2 cellular contexts compared by ENCODE assay signal in the genomic region with DNA sequence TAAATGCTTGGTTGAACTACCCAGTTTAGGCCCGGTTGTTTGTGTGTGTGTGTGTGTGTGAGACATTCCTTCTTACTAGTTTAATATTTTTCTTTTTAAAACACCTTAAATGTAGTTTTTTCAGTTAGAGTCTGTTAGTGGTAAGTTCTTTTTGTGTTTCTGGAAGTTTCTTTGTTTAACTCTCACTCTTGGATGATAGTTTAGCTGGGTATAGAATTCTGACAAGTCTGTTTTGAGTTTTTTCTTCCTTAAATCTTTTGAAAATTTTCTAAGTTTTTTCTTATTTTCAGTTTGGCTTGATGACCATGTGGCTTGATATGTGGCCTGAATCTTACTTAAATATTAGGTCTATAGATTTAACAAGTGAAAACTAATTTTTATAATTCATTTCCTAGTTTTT.
TF ChIP-seq lines count a peak whose summit lies in the region.

No MANE protein-coding gene starts in this region.

TF ChIP-seq in HEK293, 187 proteins besides CTCF, POLR2A, EP300 and RAD21 (continued from another document):
- TF ChIP-seq, protein P1, sequence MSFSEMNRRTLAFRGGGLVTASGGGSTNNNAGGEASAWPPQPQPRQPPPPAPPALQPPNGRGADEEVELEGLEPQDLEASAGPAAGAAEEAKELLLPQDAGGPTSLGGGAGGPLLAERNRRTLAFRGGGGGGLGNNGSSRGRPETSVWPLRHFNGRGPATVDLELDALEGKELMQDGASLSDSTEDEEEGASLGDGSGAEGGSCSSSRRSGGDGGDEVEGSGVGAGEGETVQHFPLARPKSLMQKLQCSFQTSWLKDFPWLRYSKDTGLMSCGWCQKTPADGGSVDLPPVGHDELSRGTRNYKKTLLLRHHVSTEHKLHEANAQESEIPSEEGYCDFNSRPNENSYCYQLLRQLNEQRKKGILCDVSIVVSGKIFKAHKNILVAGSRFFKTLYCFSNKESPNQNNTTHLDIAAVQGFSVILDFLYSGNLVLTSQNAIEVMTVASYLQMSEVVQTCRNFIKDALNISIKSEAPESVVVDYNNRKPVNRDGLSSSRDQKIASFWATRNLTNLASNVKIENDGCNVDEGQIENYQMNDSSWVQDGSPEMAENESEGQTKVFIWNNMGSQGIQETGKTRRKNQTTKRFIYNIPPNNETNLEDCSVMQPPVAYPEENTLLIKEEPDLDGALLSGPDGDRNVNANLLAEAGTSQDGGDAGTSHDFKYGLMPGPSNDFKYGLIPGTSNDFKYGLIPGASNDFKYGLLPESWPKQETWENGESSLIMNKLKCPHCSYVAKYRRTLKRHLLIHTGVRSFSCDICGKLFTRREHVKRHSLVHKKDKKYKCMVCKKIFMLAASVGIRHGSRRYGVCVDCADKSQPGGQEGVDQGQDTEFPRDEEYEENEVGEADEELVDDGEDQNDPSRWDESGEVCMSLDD (tag by site-specific recombination; IDR thresholded peaks at IDR 0.05), result no peak

TF ChIP-seq in K562, 482 proteins besides CTCF, POLR2A, EP300 and RAD21 (continued from another document):
- TF ChIP-seq MEF2A (IDR thresholded peaks at IDR 0.05; ENCODE audit: control insufficient read depth, low read depth, low read length) (no peak), TRIM28 (IDR thresholded peaks at IDR 0.05) (peak; percentile 59; the same call in 1 of the 2 replicates), PHTF2 (CRISPR knock-in tag; IDR thresholded peaks at IDR 0.05) (no peak), GATAD2A (IDR thresholded peaks at IDR 0.05) (no peak), ZNF239 (CRISPR knock-in tag; IDR thresholded peaks at IDR 0.05) (no peak), CREB1 (IDR thresholded peaks at IDR 0.05) (no peak), CREB1 (CRISPR knock-in tag; IDR thresholded peaks at IDR 0.05) (no peak), PHF8 (IDR thresholded peaks at IDR 0.05; ENCODE audit: borderline replicate concordance, low read length) (no peak), NCOR1 (IDR thresholded peaks at IDR 0.05) (no peak)
- TF ChIP-seq, protein P2, sequence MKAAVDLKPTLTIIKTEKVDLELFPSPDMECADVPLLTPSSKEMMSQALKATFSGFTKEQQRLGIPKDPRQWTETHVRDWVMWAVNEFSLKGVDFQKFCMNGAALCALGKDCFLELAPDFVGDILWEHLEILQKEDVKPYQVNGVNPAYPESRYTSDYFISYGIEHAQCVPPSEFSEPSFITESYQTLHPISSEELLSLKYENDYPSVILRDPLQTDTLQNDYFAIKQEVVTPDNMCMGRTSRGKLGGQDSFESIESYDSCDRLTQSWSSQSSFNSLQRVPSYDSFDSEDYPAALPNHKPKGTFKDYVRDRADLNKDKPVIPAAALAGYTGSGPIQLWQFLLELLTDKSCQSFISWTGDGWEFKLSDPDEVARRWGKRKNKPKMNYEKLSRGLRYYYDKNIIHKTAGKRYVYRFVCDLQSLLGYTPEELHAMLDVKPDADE (conservative IDR thresholded peaks at IDR 0.05; ENCODE audit: control insufficient read depth, low read depth, low read length), result no peak
- TF ChIP-seq, protein P3, sequence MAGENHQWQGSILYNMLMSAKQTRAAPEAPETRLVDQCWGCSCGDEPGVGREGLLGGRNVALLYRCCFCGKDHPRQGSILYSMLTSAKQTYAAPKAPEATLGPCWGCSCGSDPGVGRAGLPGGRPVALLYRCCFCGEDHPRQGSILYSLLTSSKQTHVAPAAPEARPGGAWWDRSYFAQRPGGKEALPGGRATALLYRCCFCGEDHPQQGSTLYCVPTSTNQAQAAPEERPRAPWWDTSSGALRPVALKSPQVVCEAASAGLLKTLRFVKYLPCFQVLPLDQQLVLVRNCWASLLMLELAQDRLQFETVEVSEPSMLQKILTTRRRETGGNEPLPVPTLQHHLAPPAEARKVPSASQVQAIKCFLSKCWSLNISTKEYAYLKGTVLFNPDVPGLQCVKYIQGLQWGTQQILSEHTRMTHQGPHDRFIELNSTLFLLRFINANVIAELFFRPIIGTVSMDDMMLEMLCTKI (IDR thresholded peaks at IDR 0.05; ENCODE audit: partially characterized antibody), result no peak
- TF ChIP-seq, protein P4, sequence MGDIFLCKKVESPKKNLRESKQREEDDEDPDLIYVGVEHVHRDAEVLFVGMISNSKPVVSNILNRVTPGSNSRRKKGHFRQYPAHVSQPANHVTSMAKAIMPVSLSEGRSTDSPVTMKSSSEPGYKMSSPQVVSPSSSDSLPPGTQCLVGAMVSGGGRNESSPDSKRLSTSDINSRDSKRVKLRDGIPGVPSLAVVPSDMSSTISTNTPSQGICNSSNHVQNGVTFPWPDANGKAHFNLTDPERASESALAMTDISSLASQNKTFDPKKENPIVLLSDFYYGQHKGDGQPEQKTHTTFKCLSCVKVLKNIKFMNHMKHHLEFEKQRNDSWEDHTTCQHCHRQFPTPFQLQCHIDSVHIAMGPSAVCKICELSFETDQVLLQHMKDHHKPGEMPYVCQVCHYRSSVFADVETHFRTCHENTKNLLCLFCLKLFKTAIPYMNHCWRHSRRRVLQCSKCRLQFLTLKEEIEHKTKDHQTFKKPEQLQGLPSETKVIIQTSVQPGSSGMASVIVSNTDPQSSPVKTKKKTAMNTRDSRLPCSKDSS (IDR thresholded peaks at IDR 0.05; ENCODE audit: low read depth, partially characterized antibody), result peak; percentile 25
